ENCODE assay signal across 2 cellular contexts in the genomic region with DNA sequence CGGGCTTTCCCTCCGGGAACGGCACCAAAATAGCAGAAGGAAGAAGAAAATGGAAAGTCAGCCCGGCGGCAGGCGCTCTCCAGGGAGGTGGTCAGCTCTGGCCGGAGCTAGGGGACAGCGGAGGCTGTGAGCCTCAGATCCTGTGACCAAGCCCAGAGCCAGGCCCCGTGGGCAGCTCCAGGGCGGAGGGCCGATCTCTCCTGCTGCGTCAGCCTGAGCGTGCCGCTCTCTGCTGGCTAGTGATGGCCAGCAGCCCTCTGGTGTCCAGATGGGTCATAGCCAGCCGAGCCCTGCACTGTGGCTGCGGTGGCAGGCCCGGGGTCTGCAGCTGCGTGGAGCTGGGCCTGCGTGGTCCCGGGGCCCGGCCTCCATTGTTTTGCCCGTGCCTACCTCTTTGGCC.
TF ChIP-seq lines count a peak whose summit lies in the region.

No MANE protein-coding gene starts in this region.

TF ChIP-seq in GM23338, 12 proteins besides CTCF, POLR2A, EP300 and RAD21:
- TF ChIP-seq ZNF114 (CRISPR knock-in tag; IDR thresholded peaks at IDR 0.05): no peak

TF ChIP-seq in K562, 482 proteins besides CTCF, POLR2A, EP300 and RAD21 (continues in another document):
- TF ChIP-seq SUPT5H (IDR thresholded peaks at IDR 0.05) (no peak), TRIM28 (IDR thresholded peaks at IDR 0.05) (no peak), HOXB6 (CRISPR knock-in tag; IDR thresholded peaks at IDR 0.05; ENCODE audit: borderline replicate concordance) (no peak), ZNF24 (IDR thresholded peaks at IDR 0.05) (no peak), NCOA2 (IDR thresholded peaks at IDR 0.05; ENCODE audit: partially characterized antibody in 2 of 2) (no peak), FOSL1 (tag; conservative IDR thresholded peaks at IDR 0.05) (no peak), ZNF75A (CRISPR knock-in tag; IDR thresholded peaks at IDR 0.05) (no peak), HMGN3 (IDR thresholded peaks at IDR 0.05; ENCODE audit: borderline replicate concordance, extremely low read depth, insufficient read length, low read depth, low read length) (no peak), NR3C1 (CRISPR knock-in tag; IDR thresholded peaks at IDR 0.05) (no peak), DPF2 (IDR thresholded peaks at IDR 0.05) (no peak), CCNT2 (IDR thresholded peaks at IDR 0.05; ENCODE audit: borderline replicate concordance, extremely low read depth, insufficient read length, low read depth, low read length) (no peak), NFXL1 (CRISPR knock-in tag; IDR thresholded peaks at IDR 0.05) (no peak), ZBTB8A (IDR thresholded peaks at IDR 0.05; ENCODE audit: partially characterized antibody) (no peak), BHLHE40 (IDR thresholded peaks at IDR 0.05; ENCODE audit: low read length) (peak; percentile 80), SAFB (IDR thresholded peaks at IDR 0.05; ENCODE audit: borderline replicate concordance, low read depth, low read length) (no peak), HNRNPH1 (optimal IDR thresholded peaks at IDR 0.05; ENCODE audit: low read depth, low read length) (no peak), BDP1 (IDR thresholded peaks at IDR 0.05; ENCODE audit: insufficient read depth, insufficient read length) (no peak), ETS2 (tag; IDR thresholded peaks at IDR 0.05; ENCODE audit: borderline replicate concordance, poor library complexity, severe bottlenecking) (no peak), POLR2AphosphoS2 (IDR thresholded peaks at IDR 0.05; ENCODE audit: low read length) (no peak), RB1 (IDR thresholded peaks at IDR 0.05; ENCODE audit: low read depth) (peak; percentile 33; the same call in 1 of the 2 replicates), PCBP2 (IDR thresholded peaks at IDR 0.05; ENCODE audit: low read depth, low read length, poor library complexity, severe bottlenecking) (no peak)
- TF ChIP-seq, protein P1, sequence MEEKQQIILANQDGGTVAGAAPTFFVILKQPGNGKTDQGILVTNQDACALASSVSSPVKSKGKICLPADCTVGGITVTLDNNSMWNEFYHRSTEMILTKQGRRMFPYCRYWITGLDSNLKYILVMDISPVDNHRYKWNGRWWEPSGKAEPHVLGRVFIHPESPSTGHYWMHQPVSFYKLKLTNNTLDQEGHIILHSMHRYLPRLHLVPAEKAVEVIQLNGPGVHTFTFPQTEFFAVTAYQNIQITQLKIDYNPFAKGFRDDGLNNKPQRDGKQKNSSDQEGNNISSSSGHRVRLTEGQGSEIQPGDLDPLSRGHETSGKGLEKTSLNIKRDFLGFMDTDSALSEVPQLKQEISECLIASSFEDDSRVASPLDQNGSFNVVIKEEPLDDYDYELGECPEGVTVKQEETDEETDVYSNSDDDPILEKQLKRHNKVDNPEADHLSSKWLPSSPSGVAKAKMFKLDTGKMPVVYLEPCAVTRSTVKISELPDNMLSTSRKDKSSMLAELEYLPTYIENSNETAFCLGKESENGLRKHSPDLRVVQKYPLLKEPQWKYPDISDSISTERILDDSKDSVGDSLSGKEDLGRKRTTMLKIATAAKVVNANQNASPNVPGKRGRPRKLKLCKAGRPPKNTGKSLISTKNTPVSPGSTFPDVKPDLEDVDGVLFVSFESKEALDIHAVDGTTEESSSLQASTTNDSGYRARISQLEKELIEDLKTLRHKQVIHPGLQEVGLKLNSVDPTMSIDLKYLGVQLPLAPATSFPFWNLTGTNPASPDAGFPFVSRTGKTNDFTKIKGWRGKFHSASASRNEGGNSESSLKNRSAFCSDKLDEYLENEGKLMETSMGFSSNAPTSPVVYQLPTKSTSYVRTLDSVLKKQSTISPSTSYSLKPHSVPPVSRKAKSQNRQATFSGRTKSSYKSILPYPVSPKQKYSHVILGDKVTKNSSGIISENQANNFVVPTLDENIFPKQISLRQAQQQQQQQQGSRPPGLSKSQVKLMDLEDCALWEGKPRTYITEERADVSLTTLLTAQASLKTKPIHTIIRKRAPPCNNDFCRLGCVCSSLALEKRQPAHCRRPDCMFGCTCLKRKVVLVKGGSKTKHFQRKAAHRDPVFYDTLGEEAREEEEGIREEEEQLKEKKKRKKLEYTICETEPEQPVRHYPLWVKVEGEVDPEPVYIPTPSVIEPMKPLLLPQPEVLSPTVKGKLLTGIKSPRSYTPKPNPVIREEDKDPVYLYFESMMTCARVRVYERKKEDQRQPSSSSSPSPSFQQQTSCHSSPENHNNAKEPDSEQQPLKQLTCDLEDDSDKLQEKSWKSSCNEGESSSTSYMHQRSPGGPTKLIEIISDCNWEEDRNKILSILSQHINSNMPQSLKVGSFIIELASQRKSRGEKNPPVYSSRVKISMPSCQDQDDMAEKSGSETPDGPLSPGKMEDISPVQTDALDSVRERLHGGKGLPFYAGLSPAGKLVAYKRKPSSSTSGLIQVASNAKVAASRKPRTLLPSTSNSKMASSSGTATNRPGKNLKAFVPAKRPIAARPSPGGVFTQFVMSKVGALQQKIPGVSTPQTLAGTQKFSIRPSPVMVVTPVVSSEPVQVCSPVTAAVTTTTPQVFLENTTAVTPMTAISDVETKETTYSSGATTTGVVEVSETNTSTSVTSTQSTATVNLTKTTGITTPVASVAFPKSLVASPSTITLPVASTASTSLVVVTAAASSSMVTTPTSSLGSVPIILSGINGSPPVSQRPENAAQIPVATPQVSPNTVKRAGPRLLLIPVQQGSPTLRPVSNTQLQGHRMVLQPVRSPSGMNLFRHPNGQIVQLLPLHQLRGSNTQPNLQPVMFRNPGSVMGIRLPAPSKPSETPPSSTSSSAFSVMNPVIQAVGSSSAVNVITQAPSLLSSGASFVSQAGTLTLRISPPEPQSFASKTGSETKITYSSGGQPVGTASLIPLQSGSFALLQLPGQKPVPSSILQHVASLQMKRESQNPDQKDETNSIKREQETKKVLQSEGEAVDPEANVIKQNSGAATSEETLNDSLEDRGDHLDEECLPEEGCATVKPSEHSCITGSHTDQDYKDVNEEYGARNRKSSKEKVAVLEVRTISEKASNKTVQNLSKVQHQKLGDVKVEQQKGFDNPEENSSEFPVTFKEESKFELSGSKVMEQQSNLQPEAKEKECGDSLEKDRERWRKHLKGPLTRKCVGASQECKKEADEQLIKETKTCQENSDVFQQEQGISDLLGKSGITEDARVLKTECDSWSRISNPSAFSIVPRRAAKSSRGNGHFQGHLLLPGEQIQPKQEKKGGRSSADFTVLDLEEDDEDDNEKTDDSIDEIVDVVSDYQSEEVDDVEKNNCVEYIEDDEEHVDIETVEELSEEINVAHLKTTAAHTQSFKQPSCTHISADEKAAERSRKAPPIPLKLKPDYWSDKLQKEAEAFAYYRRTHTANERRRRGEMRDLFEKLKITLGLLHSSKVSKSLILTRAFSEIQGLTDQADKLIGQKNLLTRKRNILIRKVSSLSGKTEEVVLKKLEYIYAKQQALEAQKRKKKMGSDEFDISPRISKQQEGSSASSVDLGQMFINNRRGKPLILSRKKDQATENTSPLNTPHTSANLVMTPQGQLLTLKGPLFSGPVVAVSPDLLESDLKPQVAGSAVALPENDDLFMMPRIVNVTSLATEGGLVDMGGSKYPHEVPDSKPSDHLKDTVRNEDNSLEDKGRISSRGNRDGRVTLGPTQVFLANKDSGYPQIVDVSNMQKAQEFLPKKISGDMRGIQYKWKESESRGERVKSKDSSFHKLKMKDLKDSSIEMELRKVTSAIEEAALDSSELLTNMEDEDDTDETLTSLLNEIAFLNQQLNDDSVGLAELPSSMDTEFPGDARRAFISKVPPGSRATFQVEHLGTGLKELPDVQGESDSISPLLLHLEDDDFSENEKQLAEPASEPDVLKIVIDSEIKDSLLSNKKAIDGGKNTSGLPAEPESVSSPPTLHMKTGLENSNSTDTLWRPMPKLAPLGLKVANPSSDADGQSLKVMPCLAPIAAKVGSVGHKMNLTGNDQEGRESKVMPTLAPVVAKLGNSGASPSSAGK (IDR thresholded peaks at IDR 0.05): no peak
- TF ChIP-seq, protein P2, sequence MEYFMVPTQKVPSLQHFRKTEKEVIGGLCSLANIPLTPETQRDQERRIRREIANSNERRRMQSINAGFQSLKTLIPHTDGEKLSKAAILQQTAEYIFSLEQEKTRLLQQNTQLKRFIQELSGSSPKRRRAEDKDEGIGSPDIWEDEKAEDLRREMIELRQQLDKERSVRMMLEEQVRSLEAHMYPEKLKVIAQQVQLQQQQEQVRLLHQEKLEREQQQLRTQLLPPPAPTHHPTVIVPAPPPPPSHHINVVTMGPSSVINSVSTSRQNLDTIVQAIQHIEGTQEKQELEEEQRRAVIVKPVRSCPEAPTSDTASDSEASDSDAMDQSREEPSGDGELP (CRISPR knock-in tag; IDR thresholded peaks at IDR 0.05; ENCODE audit: borderline replicate concordance): peak; percentile 36; the same call in 1 of the 2 replicates
- TF ChIP-seq, protein P3, sequence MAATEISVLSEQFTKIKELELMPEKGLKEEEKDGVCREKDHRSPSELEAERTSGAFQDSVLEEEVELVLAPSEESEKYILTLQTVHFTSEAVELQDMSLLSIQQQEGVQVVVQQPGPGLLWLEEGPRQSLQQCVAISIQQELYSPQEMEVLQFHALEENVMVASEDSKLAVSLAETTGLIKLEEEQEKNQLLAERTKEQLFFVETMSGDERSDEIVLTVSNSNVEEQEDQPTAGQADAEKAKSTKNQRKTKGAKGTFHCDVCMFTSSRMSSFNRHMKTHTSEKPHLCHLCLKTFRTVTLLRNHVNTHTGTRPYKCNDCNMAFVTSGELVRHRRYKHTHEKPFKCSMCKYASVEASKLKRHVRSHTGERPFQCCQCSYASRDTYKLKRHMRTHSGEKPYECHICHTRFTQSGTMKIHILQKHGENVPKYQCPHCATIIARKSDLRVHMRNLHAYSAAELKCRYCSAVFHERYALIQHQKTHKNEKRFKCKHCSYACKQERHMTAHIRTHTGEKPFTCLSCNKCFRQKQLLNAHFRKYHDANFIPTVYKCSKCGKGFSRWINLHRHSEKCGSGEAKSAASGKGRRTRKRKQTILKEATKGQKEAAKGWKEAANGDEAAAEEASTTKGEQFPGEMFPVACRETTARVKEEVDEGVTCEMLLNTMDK (IDR thresholded peaks at IDR 0.05; ENCODE audit: borderline replicate concordance, insufficient read depth, low read depth, low read length, poor library complexity, severe bottlenecking): no peak
- TF ChIP-seq, protein P4, sequence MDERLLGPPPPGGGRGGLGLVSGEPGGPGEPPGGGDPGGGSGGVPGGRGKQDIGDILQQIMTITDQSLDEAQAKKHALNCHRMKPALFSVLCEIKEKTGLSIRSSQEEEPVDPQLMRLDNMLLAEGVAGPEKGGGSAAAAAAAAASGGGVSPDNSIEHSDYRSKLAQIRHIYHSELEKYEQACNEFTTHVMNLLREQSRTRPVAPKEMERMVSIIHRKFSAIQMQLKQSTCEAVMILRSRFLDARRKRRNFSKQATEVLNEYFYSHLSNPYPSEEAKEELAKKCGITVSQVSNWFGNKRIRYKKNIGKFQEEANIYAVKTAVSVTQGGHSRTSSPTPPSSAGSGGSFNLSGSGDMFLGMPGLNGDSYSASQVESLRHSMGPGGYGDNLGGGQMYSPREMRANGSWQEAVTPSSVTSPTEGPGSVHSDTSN (CRISPR knock-in tag; IDR thresholded peaks at IDR 0.05; ENCODE audit: low read depth): no peak
- TF ChIP-seq, protein P4 (tag; conservative IDR thresholded peaks at IDR 0.05; ENCODE audit: low read depth): no peak
- TF ChIP-seq, protein P5, sequence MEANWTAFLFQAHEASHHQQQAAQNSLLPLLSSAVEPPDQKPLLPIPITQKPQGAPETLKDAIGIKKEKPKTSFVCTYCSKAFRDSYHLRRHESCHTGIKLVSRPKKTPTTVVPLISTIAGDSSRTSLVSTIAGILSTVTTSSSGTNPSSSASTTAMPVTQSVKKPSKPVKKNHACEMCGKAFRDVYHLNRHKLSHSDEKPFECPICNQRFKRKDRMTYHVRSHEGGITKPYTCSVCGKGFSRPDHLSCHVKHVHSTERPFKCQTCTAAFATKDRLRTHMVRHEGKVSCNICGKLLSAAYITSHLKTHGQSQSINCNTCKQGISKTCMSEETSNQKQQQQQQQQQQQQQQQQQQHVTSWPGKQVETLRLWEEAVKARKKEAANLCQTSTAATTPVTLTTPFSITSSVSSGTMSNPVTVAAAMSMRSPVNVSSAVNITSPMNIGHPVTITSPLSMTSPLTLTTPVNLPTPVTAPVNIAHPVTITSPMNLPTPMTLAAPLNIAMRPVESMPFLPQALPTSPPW (CRISPR knock-in tag; IDR thresholded peaks at IDR 0.05): no peak
- TF ChIP-seq, protein P6, sequence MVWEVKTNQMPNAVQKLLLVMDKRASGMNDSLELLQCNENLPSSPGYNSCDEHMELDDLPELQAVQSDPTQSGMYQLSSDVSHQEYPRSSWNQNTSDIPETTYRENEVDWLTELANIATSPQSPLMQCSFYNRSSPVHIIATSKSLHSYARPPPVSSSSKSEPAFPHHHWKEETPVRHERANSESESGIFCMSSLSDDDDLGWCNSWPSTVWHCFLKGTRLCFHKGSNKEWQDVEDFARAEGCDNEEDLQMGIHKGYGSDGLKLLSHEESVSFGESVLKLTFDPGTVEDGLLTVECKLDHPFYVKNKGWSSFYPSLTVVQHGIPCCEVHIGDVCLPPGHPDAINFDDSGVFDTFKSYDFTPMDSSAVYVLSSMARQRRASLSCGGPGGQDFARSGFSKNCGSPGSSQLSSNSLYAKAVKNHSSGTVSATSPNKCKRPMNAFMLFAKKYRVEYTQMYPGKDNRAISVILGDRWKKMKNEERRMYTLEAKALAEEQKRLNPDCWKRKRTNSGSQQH (CRISPR knock-in tag; IDR thresholded peaks at IDR 0.05): no peak
- TF ChIP-seq, protein P7, sequence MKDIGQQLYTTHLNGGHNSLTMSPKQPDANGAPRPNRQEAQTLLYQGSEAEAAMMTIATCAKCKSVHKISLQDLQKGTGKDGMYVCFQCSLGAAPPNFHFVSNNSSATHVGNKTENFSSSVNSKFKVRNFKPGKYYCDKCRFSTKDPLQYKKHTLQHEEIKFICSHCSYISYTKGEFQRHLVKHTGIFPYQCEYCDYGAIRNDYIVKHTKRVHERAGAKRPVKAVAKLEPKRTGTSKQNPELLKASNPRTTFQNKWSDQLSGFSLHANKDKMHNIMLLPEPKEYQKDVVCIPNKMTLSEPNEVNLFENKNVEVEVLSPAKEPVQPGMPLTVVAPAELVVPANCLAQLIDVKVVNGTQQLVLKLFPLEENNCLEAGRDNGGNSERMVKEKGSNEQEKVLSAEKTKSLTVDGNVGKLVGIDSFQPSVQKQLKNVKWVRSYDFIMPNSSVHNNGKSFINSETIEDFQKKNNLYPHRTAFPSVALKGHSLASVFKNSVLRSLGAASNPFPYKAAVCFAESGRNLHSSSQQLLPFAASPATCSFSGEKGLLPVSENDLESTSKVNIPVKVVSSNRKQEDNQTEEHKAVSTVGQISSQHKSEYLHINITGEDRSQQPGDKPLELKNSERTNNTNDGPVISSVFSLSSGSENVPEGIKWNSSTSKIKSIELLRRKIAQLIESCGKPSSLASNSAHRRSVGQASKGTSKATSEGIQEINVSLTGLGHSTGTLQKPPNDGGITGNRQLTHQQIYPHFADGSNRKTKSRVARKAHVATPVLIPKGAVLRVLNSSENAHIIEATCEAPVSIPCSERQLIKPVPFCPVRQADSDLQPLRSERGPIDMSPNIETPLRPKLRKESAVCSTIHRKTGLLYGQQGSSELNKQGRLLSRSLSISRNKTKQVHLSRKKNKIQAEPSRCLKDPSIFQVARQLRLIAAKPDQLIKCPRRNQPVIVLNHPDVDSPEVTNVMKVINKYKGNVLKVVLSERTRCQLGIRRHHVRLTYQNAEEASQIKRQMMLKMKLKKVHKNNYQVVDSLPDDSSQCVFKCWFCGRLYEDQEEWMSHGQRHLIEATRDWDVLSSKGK (CRISPR knock-in tag; IDR thresholded peaks at IDR 0.05): no peak
